9 cellular contexts compared by ENCODE assay signal in the genomic region with DNA sequence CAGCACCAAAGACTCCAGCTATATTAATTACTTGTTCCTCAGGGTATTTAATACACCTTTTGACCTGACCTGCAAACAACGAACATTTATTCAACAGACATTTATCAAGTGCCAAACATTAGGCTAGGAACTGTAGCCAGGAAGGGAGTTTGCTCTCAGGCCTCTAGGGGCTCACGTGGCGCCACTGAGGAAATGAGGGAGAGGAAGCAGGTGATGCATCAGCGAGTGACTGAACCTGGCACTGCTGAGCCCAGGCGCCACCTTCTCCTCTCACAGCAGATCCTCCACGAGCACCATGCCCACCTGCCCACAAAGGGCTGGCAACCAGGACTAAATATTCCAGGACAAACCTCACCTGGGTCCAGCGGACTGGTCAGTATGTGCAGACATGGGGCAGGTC. TPM values are rescaled to one million over a fixed set of nuclear protein-coding genes. Genes with fewer than 3 reads are reported as not detected.
DNase-seq lines count a peak whose midpoint lies in the region; ATAC-seq, FAIRE-seq and TF ChIP-seq lines count a peak whose summit lies in the region.
"Had no signal": no experiment of that assay in that cellular context is flagged by ENCODE, and none has a peak within 500 bp of the region (broad histone marks: within the 10 kb centered on the region; RNA-seq: fewer than 3 reads in every experiment).

No MANE protein-coding gene starts in this region.

- 86% methylated on average over 7 of the region's 7 CpGs for WGBS in A549 (ENCODE audit: missing lambda C conversion rate)

- H3K9me3 ChIP-seq in A549, result no peaks in the 10 kb centered on the region

- TF ChIP-seq RAD21 in A549 (conservative IDR thresholded peaks at IDR 0.05 in 1 of 2, IDR thresholded peaks at IDR 0.05 in 1 of 2), result no peak

- no peak for FAIRE-seq in A549 (lab: Jason Lieb, UNC)

- no peaks in the 10 kb centered on the region for H3K27me3 ChIP-seq in dorsolateral prefrontal cortex

- H3K27ac ChIP-seq in A549 (no peak overlapping the region), dorsolateral prefrontal cortex (no peak overlapping the region)

- H3K4me3 ChIP-seq in A549 (no peak overlapping the region), dorsolateral prefrontal cortex (no peak overlapping the region)

- H3K9me3 Mint-ChIP-seq in effector memory CD8-positive, alpha-beta T cell, result no peaks in the 10 kb centered on the region

- peaks cover 15% of the 10 kb centered on the region for H3K36me3 Mint-ChIP-seq in effector memory CD8-positive, alpha-beta T cell (ENCODE audit: insufficient read depth)

- TF ChIP-seq EP300 in A549 (IDR thresholded peaks at IDR 0.05), result no peak

- no peak for TF ChIP-seq POLR2A in A549 (IDR thresholded peaks at IDR 0.05; ENCODE audit: low read length)

- H3K4me1 Mint-ChIP-seq in effector memory CD8-positive, alpha-beta T cell (ENCODE audit: low read depth in 2 of 2), result peaks cover 23 to 32% of the 10 kb centered on the region in 2 donors

- intact Hi-C loops in dorsolateral prefrontal cortex (cut with DNase I), result no loop called here

- no peak overlapping the region for H3K4me3 Mint-ChIP-seq in effector memory CD8-positive, alpha-beta T cell
- H3K4me3 Mint-ChIP-seq: brain had no signal

- DNase-seq in A549 (ENCODE audit: low read depth in 1 of 2, low spot score in 1 of 2) (peak; percentile 16 to 43), NCI-H2029 treated with DMSO at 0.1 percent for 48 hours (lab: John Stamatoyannopoulos, UW) (peak; percentile 36), renal cortical epithelial cell (ENCODE audit: low read depth) (peak; percentile 36), NCI-H345 (lab: John Stamatoyannopoulos, UW) (no peak), dorsolateral prefrontal cortex (no peak)
- peak; percentile 32 to 40 (median 39) for DNase-seq in effector memory CD8-positive, alpha-beta T cell

- no peak overlapping the region for H3K4me2 ChIP-seq in A549

- POLR2A ChIA-PET in A549 (lab: Yijun Ruan, JAX), result no interaction called here

- TF ChIP-seq CTCF in A549 (IDR thresholded peaks at IDR 0.05), result no peak
- TF ChIP-seq CTCF in dorsolateral prefrontal cortex (IDR thresholded peaks at IDR 0.05 in 54 of 56, conservative IDR thresholded peaks at IDR 0.05 in 2 of 56; ENCODE audit: low read depth in 1 of 56, partially characterized antibody in 56 of 56), result peak in 7 of 56 donors; percentile 10 to 25 (median 12)

- CTCF ChIA-PET in A549 (lab: Yijun Ruan, JAX), result interaction anchor here (1.6 kb wide), 1 partner anchor 10 kb away, joined by 4 read pairs; no protein-coding TSS in a partner anchor

- no peaks in the 10 kb centered on the region for H3K27me3 Mint-ChIP-seq in effector memory CD8-positive, alpha-beta T cell
- H3K27me3 Mint-ChIP-seq: brain had no signal

- ATAC-seq in A549, result peak; percentile 83
- ATAC-seq in GM18511 (IDR thresholded peaks at IDR 0.05; ENCODE audit: unreplicated experiment), result peak; percentile 82
- ATAC-seq in effector memory CD8-positive, alpha-beta T cell (replicated peaks), result peak; percentile 96
- no peak for ATAC-seq in HG02798 (IDR thresholded peaks at IDR 0.05; ENCODE audit: poor library complexity, unreplicated experiment)

- peak overlapping the region in 1 of 2 donors; percentile 69 for H3K27ac Mint-ChIP-seq in effector memory CD8-positive, alpha-beta T cell

- H3K4me1 ChIP-seq in A549, result no peaks in the 10 kb centered on the region

TF ChIP-seq in A549, 52 proteins besides CTCF, POLR2A, EP300 and RAD21:
- TF ChIP-seq, protein P1, sequence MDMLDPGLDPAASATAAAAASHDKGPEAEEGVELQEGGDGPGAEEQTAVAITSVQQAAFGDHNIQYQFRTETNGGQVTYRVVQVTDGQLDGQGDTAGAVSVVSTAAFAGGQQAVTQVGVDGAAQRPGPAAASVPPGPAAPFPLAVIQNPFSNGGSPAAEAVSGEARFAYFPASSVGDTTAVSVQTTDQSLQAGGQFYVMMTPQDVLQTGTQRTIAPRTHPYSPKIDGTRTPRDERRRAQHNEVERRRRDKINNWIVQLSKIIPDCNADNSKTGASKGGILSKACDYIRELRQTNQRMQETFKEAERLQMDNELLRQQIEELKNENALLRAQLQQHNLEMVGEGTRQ (IDR thresholded peaks at IDR 0.05), result no peak
- TF ChIP-seq TFCP2L1 (CRISPR knock-in tag; IDR thresholded peaks at IDR 0.05), result no peak

RNA-seq across cellular contexts. Expression of a gene that starts 50.2 kb away (rescaled TPM):
- 53.9 and 59.7 TPM in 2 replicates for polyA plus RNA-seq in A549 (2011; rRNA removed)
- polyA plus RNA-seq in A549 (2012; cell fraction: cytosol; rRNA removed), result 19.3 and 25.5 TPM in 2 replicates
- 8.5 and 11.1 TPM in 2 replicates for polyA plus RNA-seq in A549 (2012; cell fraction: nucleus; rRNA removed)
- polyA plus RNA-seq in A549 (2017; fragmentation: RNase III; extraction: RNeasy Plus Mini Kit Qiagen cat#74134 plus additional on column Dnase treatment), result 41.2 to 44.7 TPM (median 43.1 TPM) in 3 replicates
- polyA minus RNA-seq in A549 (2011; rRNA and poly(A)+ RNA removed), result 47.2 and 53.5 TPM in 2 replicates
- 85.9 and 96.7 TPM in 2 replicates for total RNA-seq in renal cortical epithelial cell
- total RNA-seq in dorsolateral prefrontal cortex, result 100 to 1,000 TPM in 45 of 120 experiments, 10 to 100 TPM in 75; 73.7 to 190 (median 96.8) TPM

RNA-seq across cellular contexts. Expression of a gene that starts 50.7 kb away (rescaled TPM):
- polyA plus RNA-seq in A549 (2011; rRNA removed) (22.7 and 38.9 TPM in 2 replicates), A549 (2017; fragmentation: RNase III; extraction: RNeasy Plus Mini Kit Qiagen cat#74134 plus additional on column Dnase treatment) (46.6 to 50.8 TPM (median 50.6 TPM) in 3 replicates)
- 14.7 and 16.4 TPM in 2 replicates for polyA plus RNA-seq in A549 (2012; cell fraction: cytosol; rRNA removed)
- polyA plus RNA-seq in A549 (2012; cell fraction: nucleus; rRNA removed), result 12.0 and 19.6 TPM in 2 replicates
- 32.7 and 36.2 TPM in 2 replicates for polyA minus RNA-seq in A549 (2011; rRNA and poly(A)+ RNA removed)
- total RNA-seq in renal cortical epithelial cell (25.2 and 49.1 TPM in 2 replicates), dorsolateral prefrontal cortex (10 to 100 TPM; 22.8 to 44.3 (median 33.3) TPM)

Comparison
In these comparisons a context has a peak if more than half of its experiments do, and no peak if none do; other contexts are left out.
1. DNase-seq: peak in A549 (2 of 2), NCI-H2029 treated with DMSO at 0.1 percent for 48 hours (single experiment), effector memory CD8-positive, alpha-beta T cell (3 of 3) and renal cortical epithelial cell (single experiment); none in NCI-H345 (single experiment) and dorsolateral prefrontal cortex (0 of 10).